In the genomic region with DNA sequence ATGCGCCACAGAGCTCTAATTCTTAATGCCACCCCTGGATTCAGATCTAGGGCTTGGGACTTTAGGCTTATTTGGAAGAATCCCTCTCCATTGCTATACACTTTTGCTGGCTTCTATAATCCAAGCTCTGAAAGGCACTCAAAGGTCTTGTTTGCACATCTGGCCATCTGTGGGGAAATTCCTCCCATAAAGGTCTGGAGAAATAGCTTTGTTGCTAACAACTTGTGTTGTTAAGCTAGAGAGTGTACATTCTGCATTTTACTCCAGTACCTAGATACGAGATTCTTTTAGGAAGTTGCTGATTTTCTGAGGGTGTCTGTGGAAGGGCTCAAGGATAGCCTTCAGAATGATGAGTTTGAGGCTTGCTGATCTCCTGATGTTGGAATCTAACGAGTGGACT, we compare ENCODE assay signal across 15 cellular contexts. TPM values are rescaled to one million over a fixed set of nuclear protein-coding genes. Genes with fewer than 3 reads are reported as not detected.
DNase-seq lines count a peak whose midpoint lies in the region; ATAC-seq and TF ChIP-seq lines count a peak whose summit lies in the region.
"Had no signal": no experiment of that assay in that cellular context is flagged by ENCODE, and none has a peak within 500 bp of the region (broad histone marks: within the 10 kb centered on the region; RNA-seq: fewer than 3 reads in every experiment).

No MANE protein-coding gene starts in this region.

- DNase-seq in stimulated activated naive CD8-positive, alpha-beta T cell treated with anti-CD3 and anti-CD28 coated beads, Interleukin-15, Interleukin-2, amounts not matched to agents 100 U/mL and 50 U/mL, for 24 hours: no peak
- DNase-seq in glomerular visceral epithelial cell (ENCODE audit: extremely low spot score) (peak; percentile 44), left cardiac atrium (no peak), coronary artery (ENCODE audit: low spot score) (no peak), left colon (no peak), left lobe of liver (ENCODE audit: low spot score) (no peak)
- DNase-seq: cortex of kidney, DMS79, mesendoderm, MV-4-11, NCI-H2081 treated with DMSO at 0.1 percent for 48 hours, pancreas had no signal

- intact Hi-C loops in left cardiac atrium (cut with DNase I) (no loop called here), left colon (cut with DNase I, micrococcal nuclease) (no loop called here)

- ATAC-seq in stimulated activated naive CD8-positive, alpha-beta T cell treated with anti-CD3 and anti-CD28 coated beads, Interleukin-15, Interleukin-2, amounts not matched to agents 100 U/mL and 50 U/mL, for 24 hours: no peak
- ATAC-seq in SK-N-SH treated with all-trans-retinoic acid at 6 μM for 48 hours (peak; percentile 37), left cardiac atrium (no peak), left colon (no peak), left lobe of liver (no peak)
- ATAC-seq: esophagus mucosa, pancreas had no signal

- H3K27ac Mint-ChIP-seq in stimulated activated naive CD8-positive, alpha-beta T cell treated with anti-CD3 and anti-CD28 coated beads, Interleukin-15, Interleukin-2, amounts not matched to agents 100 ng/mL and 50 ng/mL, for 24 hours: peak overlapping the region; percentile 4

- peaks cover 24% of the 10 kb centered on the region for H3K36me3 Mint-ChIP-seq in stimulated activated naive CD8-positive, alpha-beta T cell treated with anti-CD3 and anti-CD28 coated beads, Interleukin-15, Interleukin-2, amounts not matched to agents 100 ng/mL and 50 ng/mL, for 24 hours (ENCODE audit: low read depth)

- H3K9me3 Mint-ChIP-seq in stimulated activated naive CD8-positive, alpha-beta T cell treated with anti-CD3 and anti-CD28 coated beads, Interleukin-15, Interleukin-2, amounts not matched to agents 100 ng/mL and 50 ng/mL, for 24 hours: no peaks in the 10 kb centered on the region

- no peak overlapping the region for H3K27ac ChIP-seq in coronary artery
- H3K27ac ChIP-seq: pancreas had no signal

- H3K4me3 ChIP-seq in coronary artery: no peak overlapping the region
- H3K4me3 ChIP-seq: pancreas had no signal

- no peak for TF ChIP-seq CTCF in coronary artery (IDR thresholded peaks at IDR 0.05)

- no peaks in the 10 kb centered on the region for H3K27me3 Mint-ChIP-seq in stimulated activated naive CD8-positive, alpha-beta T cell treated with anti-CD3 and anti-CD28 coated beads, Interleukin-15, Interleukin-2, amounts not matched to agents 100 ng/mL and 50 ng/mL, for 24 hours

- no peak overlapping the region for H3K4me3 Mint-ChIP-seq in stimulated activated naive CD8-positive, alpha-beta T cell treated with anti-CD3 and anti-CD28 coated beads, Interleukin-15, Interleukin-2, amounts not matched to agents 100 ng/mL and 50 ng/mL, for 24 hours

- H3K4me1 Mint-ChIP-seq in stimulated activated naive CD8-positive, alpha-beta T cell treated with anti-CD3 and anti-CD28 coated beads, Interleukin-15, Interleukin-2, amounts not matched to agents 100 ng/mL and 50 ng/mL, for 24 hours (ENCODE audit: low read depth): peaks cover 79% of the 10 kb centered on the region

TF ChIP-seq in SK-N-SH treated with all-trans-retinoic acid at 6 μM for 48 hours, 23 proteins besides CTCF, POLR2A, EP300 and RAD21 (continues in another document):
- TF ChIP-seq ZNF565 (CRISPR knock-in tag; conservative IDR thresholded peaks at IDR 0.05; ENCODE audit: low read depth) (no peak), ZFP30 (CRISPR knock-in tag; IDR thresholded peaks at IDR 0.05) (no peak), SNAI2 (CRISPR knock-in tag; IDR thresholded peaks at IDR 0.05) (no peak), ZNF70 (CRISPR knock-in tag; IDR thresholded peaks at IDR 0.05) (no peak), TOX (CRISPR knock-in tag; IDR thresholded peaks at IDR 0.05; ENCODE audit: borderline replicate concordance) (no peak), BACH2 (CRISPR knock-in tag; IDR thresholded peaks at IDR 0.05; ENCODE audit: borderline replicate concordance) (no peak), PPARA (CRISPR knock-in tag; IDR thresholded peaks at IDR 0.05; ENCODE audit: borderline replicate concordance) (no peak), ZFP3 (CRISPR knock-in tag; IDR thresholded peaks at IDR 0.05) (no peak), ISL1 (CRISPR knock-in tag; IDR thresholded peaks at IDR 0.05) (no peak), ZNF8 (CRISPR knock-in tag; IDR thresholded peaks at IDR 0.05) (no peak)
- TF ChIP-seq, protein P1, sequence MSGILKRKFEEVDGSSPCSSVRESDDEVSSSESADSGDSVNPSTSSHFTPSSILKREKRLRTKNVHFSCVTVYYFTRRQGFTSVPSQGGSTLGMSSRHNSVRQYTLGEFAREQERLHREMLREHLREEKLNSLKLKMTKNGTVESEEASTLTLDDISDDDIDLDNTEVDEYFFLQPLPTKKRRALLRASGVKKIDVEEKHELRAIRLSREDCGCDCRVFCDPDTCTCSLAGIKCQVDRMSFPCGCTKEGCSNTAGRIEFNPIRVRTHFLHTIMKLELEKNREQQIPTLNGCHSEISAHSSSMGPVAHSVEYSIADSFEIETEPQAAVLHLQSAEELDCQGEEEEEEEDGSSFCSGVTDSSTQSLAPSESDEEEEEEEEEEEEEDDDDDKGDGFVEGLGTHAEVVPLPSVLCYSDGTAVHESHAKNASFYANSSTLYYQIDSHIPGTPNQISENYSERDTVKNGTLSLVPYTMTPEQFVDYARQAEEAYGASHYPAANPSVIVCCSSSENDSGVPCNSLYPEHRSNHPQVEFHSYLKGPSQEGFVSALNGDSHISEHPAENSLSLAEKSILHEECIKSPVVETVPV (CRISPR knock-in tag; IDR thresholded peaks at IDR 0.05): no peak
- TF ChIP-seq, protein P2, sequence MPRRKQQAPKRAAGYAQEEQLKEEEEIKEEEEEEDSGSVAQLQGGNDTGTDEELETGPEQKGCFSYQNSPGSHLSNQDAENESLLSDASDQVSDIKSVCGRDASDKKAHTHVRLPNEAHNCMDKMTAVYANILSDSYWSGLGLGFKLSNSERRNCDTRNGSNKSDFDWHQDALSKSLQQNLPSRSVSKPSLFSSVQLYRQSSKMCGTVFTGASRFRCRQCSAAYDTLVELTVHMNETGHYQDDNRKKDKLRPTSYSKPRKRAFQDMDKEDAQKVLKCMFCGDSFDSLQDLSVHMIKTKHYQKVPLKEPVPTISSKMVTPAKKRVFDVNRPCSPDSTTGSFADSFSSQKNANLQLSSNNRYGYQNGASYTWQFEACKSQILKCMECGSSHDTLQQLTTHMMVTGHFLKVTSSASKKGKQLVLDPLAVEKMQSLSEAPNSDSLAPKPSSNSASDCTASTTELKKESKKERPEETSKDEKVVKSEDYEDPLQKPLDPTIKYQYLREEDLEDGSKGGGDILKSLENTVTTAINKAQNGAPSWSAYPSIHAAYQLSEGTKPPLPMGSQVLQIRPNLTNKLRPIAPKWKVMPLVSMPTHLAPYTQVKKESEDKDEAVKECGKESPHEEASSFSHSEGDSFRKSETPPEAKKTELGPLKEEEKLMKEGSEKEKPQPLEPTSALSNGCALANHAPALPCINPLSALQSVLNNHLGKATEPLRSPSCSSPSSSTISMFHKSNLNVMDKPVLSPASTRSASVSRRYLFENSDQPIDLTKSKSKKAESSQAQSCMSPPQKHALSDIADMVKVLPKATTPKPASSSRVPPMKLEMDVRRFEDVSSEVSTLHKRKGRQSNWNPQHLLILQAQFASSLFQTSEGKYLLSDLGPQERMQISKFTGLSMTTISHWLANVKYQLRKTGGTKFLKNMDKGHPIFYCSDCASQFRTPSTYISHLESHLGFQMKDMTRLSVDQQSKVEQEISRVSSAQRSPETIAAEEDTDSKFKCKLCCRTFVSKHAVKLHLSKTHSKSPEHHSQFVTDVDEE (CRISPR knock-in tag; IDR thresholded peaks at IDR 0.05): no peak
- TF ChIP-seq, protein P3, sequence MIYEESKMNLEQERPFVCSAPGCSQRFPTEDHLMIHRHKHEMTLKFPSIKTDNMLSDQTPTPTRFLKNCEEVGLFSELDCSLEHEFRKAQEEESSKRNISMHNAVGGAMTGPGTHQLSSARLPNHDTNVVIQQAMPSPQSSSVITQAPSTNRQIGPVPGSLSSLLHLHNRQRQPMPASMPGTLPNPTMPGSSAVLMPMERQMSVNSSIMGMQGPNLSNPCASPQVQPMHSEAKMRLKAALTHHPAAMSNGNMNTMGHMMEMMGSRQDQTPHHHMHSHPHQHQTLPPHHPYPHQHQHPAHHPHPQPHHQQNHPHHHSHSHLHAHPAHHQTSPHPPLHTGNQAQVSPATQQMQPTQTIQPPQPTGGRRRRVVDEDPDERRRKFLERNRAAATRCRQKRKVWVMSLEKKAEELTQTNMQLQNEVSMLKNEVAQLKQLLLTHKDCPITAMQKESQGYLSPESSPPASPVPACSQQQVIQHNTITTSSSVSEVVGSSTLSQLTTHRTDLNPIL (CRISPR knock-in tag; IDR thresholded peaks at IDR 0.05; ENCODE audit: low read depth): no peak
- TF ChIP-seq, protein P4, sequence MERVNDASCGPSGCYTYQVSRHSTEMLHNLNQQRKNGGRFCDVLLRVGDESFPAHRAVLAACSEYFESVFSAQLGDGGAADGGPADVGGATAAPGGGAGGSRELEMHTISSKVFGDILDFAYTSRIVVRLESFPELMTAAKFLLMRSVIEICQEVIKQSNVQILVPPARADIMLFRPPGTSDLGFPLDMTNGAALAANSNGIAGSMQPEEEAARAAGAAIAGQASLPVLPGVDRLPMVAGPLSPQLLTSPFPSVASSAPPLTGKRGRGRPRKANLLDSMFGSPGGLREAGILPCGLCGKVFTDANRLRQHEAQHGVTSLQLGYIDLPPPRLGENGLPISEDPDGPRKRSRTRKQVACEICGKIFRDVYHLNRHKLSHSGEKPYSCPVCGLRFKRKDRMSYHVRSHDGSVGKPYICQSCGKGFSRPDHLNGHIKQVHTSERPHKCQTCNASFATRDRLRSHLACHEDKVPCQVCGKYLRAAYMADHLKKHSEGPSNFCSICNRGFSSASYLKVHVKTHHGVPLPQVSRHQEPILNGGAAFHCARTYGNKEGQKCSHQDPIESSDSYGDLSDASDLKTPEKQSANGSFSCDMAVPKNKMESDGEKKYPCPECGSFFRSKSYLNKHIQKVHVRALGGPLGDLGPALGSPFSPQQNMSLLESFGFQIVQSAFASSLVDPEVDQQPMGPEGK (CRISPR knock-in tag; IDR thresholded peaks at IDR 0.05; ENCODE audit: borderline replicate concordance): no peak
- TF ChIP-seq, protein P5, sequence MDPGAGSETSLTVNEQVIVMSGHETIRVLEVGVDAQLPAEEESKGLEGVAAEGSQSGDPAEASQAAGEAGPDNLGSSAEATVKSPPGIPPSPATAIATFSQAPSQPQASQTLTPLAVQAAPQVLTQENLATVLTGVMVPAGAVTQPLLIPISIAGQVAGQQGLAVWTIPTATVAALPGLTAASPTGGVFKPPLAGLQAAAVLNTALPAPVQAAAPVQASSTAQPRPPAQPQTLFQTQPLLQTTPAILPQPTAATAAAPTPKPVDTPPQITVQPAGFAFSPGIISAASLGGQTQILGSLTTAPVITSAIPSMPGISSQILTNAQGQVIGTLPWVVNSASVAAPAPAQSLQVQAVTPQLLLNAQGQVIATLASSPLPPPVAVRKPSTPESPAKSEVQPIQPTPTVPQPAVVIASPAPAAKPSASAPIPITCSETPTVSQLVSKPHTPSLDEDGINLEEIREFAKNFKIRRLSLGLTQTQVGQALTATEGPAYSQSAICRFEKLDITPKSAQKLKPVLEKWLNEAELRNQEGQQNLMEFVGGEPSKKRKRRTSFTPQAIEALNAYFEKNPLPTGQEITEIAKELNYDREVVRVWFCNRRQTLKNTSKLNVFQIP (CRISPR knock-in tag; IDR thresholded peaks at IDR 0.05; ENCODE audit: borderline replicate concordance, low read depth): no peak

RNA-seq across cellular contexts. Expression of a gene that starts 50.7 kb away (rescaled TPM):
- total RNA-seq in left cardiac atrium (1 to 10 TPM; 4.7 to 4.9 TPM), left colon (1 to 10 TPM; 4.7 to 4.8 TPM), left lobe of liver (1.5 TPM)
